ENCODE assay signal across 24 cellular contexts in genomic region chr4:76470064-76470463, GRCh38. TPM values are rescaled to one million over a fixed set of nuclear protein-coding genes. Genes with fewer than 3 reads are reported as not detected.
"Had no signal": no experiment of that assay in that cellular context is flagged by ENCODE, and none has a peak within 500 bp of the region (broad histone marks: within the 10 kb centered on the region; RNA-seq: fewer than 3 reads in every experiment).

No MANE protein-coding gene starts in this region.

- H3K4me2 ChIP-seq: hepatocyte had no signal

- H3K4me3 Mint-ChIP-seq: naive thymus-derived CD8-positive, alpha-beta T cell had no signal

- H2AFZ ChIP-seq: hepatocyte had no signal

- H3K79me2 ChIP-seq: hepatocyte had no signal

- H3K27ac Mint-ChIP-seq: naive thymus-derived CD8-positive, alpha-beta T cell; progenitor cell of endocrine pancreas had no signal

- H3K27me3 Mint-ChIP-seq: progenitor cell of endocrine pancreas had no signal

- ATAC-seq: left cardiac atrium; left ventricle myocardium superior; mucosa of descending colon; naive thymus-derived CD8-positive, alpha-beta T cell; pancreas; right cardiac atrium had no signal

- H3K27me3 ChIP-seq: colonic mucosa, hepatocyte, pancreas, suprapubic skin, tibial artery, upper lobe of left lung, uterus had no signal

- H3K4me1 ChIP-seq: colonic mucosa, pancreas, suprapubic skin, tibial artery, upper lobe of left lung, uterus had no signal

- H3K9me3 ChIP-seq: colonic mucosa, mucosa of descending colon, pancreas, suprapubic skin, tibial artery, upper lobe of left lung, uterus had no signal

- H3K27ac ChIP-seq: colonic mucosa, hepatocyte, pancreas, suprapubic skin, tibial artery, upper lobe of left lung, uterus had no signal

- DNase-seq: colonic mucosa; dermis blood vessel endothelial cell; erythroblast; foreskin melanocyte; head of caudate nucleus; kidney; left cardiac atrium; left ventricle myocardium superior; mesendoderm; mucosa of descending colon; naive thymus-derived CD8-positive, alpha-beta T cell; pancreas; right cardiac atrium; small intestine; stimulated activated CD4-positive, alpha-beta T cell treated with anti-CD3 and anti-CD28 coated beads, Interleukin-2, amount 100 ng/mL, for 48 hours; stimulated activated naive CD4-positive, alpha-beta T cell treated with Interleukin-2 at 50 U/mL for 16 hours; tibial artery; upper lobe of left lung; uterus had no signal

- H3K4me3 ChIP-seq: colonic mucosa, hepatocyte, lung, mucosa of descending colon, pancreas, suprapubic skin, tibial artery, upper lobe of left lung, uterus had no signal

- H3K36me3 ChIP-seq: colonic mucosa, pancreas, suprapubic skin, tibial artery, upper lobe of left lung, uterus had no signal

- FAIRE-seq: endothelial cell of umbilical vein, kidney, pancreas, small intestine had no signal

- H3K36me3 Mint-ChIP-seq: naive thymus-derived CD8-positive, alpha-beta T cell had no signal

RNA-seq across cellular contexts. Expression of gene SHROOM3, which starts 35.0 kb away (rescaled TPM):
- total RNA-seq: naive thymus-derived CD8-positive, alpha-beta T cell had no signal

RNA-seq across cellular contexts. Expression of gene CCDC158, which starts 49.1 kb away (rescaled TPM):
- total RNA-seq: colonic mucosa; dermis blood vessel endothelial cell; endothelial cell of umbilical vein; hepatocyte; naive thymus-derived CD8-positive, alpha-beta T cell; progenitor cell of endocrine pancreas had no signal
